ENCODE assay signal across 1 cellular context in the genomic region with DNA sequence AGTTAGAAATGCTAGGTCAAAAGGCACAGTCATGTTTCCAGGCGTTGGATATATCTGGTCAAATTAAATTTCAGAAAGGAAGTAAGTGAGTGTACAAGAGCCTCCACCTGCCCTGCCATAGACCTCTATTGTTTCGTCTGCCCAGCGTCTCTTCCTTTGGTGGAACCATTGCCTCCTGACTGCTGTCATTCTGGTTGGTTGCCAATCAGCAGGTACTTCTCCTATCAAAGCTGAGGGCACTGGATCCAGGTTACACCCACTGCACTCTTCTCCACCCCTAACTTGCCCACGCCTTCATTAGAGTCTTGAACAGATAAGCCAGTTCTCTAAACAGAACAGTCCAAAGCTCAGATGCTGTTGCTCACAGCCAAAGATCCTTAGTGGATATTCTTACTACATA.
TF ChIP-seq lines count a peak whose summit lies in the region.

No MANE protein-coding gene starts in this region.

TF ChIP-seq in K562, 482 proteins besides CTCF, POLR2A, EP300 and RAD21:
- no peak for TF ChIP-seq PTBP1 (IDR thresholded peaks at IDR 0.05; ENCODE audit: low read depth, low read length)
- TF ChIP-seq, protein P1, sequence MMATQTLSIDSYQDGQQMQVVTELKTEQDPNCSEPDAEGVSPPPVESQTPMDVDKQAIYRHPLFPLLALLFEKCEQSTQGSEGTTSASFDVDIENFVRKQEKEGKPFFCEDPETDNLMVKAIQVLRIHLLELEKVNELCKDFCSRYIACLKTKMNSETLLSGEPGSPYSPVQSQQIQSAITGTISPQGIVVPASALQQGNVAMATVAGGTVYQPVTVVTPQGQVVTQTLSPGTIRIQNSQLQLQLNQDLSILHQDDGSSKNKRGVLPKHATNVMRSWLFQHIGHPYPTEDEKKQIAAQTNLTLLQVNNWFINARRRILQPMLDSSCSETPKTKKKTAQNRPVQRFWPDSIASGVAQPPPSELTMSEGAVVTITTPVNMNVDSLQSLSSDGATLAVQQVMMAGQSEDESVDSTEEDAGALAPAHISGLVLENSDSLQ (IDR thresholded peaks at IDR 0.05), result 0 out of 2 replicates have a peak, but pooled peaks have one; percentile 10
- no peak for TF ChIP-seq MBD2 (IDR thresholded peaks at IDR 0.05; ENCODE audit: borderline replicate concordance, low read depth)
- TF ChIP-seq JUN (IDR thresholded peaks at IDR 0.05; ENCODE audit: borderline replicate concordance, low read depth, low read length), result no peak
- TF ChIP-seq JUN (CRISPR knock-in tag; IDR thresholded peaks at IDR 0.05; ENCODE audit: borderline replicate concordance), result no peak
TF ChIP-seq in K562: peak in this region for 1.
